In genomic region chr19:21328885-21329605, GRCh38 we compare ENCODE assay signal across 8 cellular contexts. TPM values are rescaled to one million over a fixed set of nuclear protein-coding genes. Genes with fewer than 3 reads are reported as not detected.
A peak's percentile ranks its signal among the peaks of the same experiment; 100 is the strongest.
DNase-seq lines count a peak whose midpoint lies in the region; ATAC-seq and TF ChIP-seq lines count a peak whose summit lies in the region.

Gene ZNF708 (minus strand): TSS chr19:21329410. CDS start chr19:21329212, 198 bp downstream.

- peaks cover 38% of the 10 kb centered on the region for H3K4me1 ChIP-seq in left ventricle myocardium inferior
- H3K4me1 ChIP-seq in prostate gland (replicated peaks): no peaks in the 10 kb centered on the region
- no peaks in the 10 kb centered on the region for H3K4me1 ChIP-seq in urinary bladder (ENCODE audit: insufficient read depth)

- no peaks in the 10 kb centered on the region for H3K27me3 ChIP-seq in left ventricle myocardium inferior (ENCODE audit: low read depth)
- H3K27me3 ChIP-seq in prostate gland (replicated peaks; ENCODE audit: insufficient read depth): no peaks in the 10 kb centered on the region

- TF ChIP-seq CTCF in GM12875 (IDR thresholded peaks at IDR 0.05; ENCODE audit: borderline replicate concordance, insufficient read depth, low read depth, low read length) (no peak), left ventricle myocardium inferior (IDR thresholded peaks at IDR 0.05; ENCODE audit: borderline replicate concordance) (no peak), prostate gland (IDR thresholded peaks at IDR 0.05) (no peak)

- WGBS in prostate gland: under 1% methylated on average over 32 of the region's 32 CpGs
- under 1% methylated on average over 32 of the region's 32 CpGs for WGBS in urinary bladder

- H3K36me3 ChIP-seq in left ventricle myocardium inferior: peaks cover 25% of the 10 kb centered on the region
- H3K36me3 ChIP-seq in prostate gland: no peaks in the 10 kb centered on the region
- H3K36me3 ChIP-seq in urinary bladder (ENCODE audit: insufficient read depth): no peaks in the 10 kb centered on the region

- ATAC-seq in HG02798 (IDR thresholded peaks at IDR 0.05; ENCODE audit: poor library complexity, unreplicated experiment): peak; percentile 99

- peaks cover 16% of the 10 kb centered on the region for H3K9me3 ChIP-seq in left ventricle myocardium inferior (replicated peaks)
- H3K9me3 ChIP-seq in prostate gland: no peaks in the 10 kb centered on the region

- H3K4me3 ChIP-seq in GM12875 (ENCODE audit: low read depth, low read length) (peak within 1 kb of the TSS; percentile 76), left ventricle myocardium inferior (peak within 1 kb of the TSS; percentile 82), prostate gland (peak within 1 kb of the TSS; percentile 54 to 66), urinary bladder (ENCODE audit: low read depth, low read length) (peak within 1 kb of the TSS; percentile 77)

- DNase-seq in NCI-H1436 treated with DMSO at 0.1 percent for 48 hours (lab: John Stamatoyannopoulos, UW) (peak; percentile 71), amniotic epithelial cell (ENCODE audit: low read depth) (peak; percentile 87), left ventricle myocardium inferior (peak; percentile 90), prostate gland (ENCODE audit: low spot score) (peak; percentile 90)

- peak; percentile 67 for TF ChIP-seq POLR2A in prostate gland (IDR thresholded peaks at IDR 0.05)

- H3K27ac ChIP-seq in left ventricle myocardium inferior (replicated peaks) (peak within 1 kb of the TSS; percentile 97), prostate gland (peak within 1 kb of the TSS; percentile 88 to 91), urinary bladder (ENCODE audit: low read depth) (peak within 1 kb of the TSS; percentile 97)

- intact Hi-C loops in T-helper 1 cell treated with Interleukin-12 subunit alpha and Interleukin-12 subunit beta and Interleukin-4 antibody, amounts not matched to agents 30 ng/mL and 1 ng/mL, for 36 hours (cut with micrococcal nuclease): loop anchor here (1.0 to 10.0 kb wide), 12 partner anchors 29 to 1664 kb away; partner anchors contain the start of genes ATP13A1, ZNF100, ZNF101 and ZNF257
- intact Hi-C loops in left ventricle myocardium inferior (cut with micrococcal nuclease): no loop called here
- intact Hi-C loops in prostate gland (cut with DNase I): no loop called here

RNA-seq across cellular contexts. Expression of gene ZNF708, which starts in this region (rescaled TPM):
- 16.5 and 17.5 TPM in 2 replicates for total RNA-seq in T-helper 1 cell treated with Interleukin-12 subunit alpha and Interleukin-12 subunit beta and Interleukin-4 antibody, amounts not matched to agents 30 ng/mL and 1 ng/mL, for 36 hours
- total RNA-seq in left ventricle myocardium inferior: 4.5 TPM
- total RNA-seq in prostate gland: 10 to 100 TPM; 15.2 to 20.0 TPM
- 37.9 TPM for total RNA-seq in urinary bladder
- 3.7 TPM for polyA plus RNA-seq in urinary bladder

Comparison
In these comparisons a context has a peak if more than half of its experiments do, and no peak if none do; other contexts are left out.
1. Peak in every context shown above with its lines: DNase-seq, ATAC-seq, H3K4me3 ChIP-seq and H3K27ac ChIP-seq.